ENCODE assay signal across 1 cellular context in genomic region chr10:68878463-68878862, GRCh38.
TF ChIP-seq lines count a peak whose summit lies in the region.

No MANE protein-coding gene starts in this region.

TF ChIP-seq in GM23338, 12 proteins besides CTCF, POLR2A, EP300 and RAD21 (continued from another document):
- TF ChIP-seq ZNF462 (CRISPR knock-in tag; IDR thresholded peaks at IDR 0.05) (no peak), POLR2AphosphoS5 (IDR thresholded peaks at IDR 0.05; ENCODE audit: low read depth) (no peak), ETS1 (IDR thresholded peaks at IDR 0.05) (no peak), CREB1 (CRISPR knock-in tag; IDR thresholded peaks at IDR 0.05; ENCODE audit: low read depth) (no peak), NANOG (IDR thresholded peaks at IDR 0.05; ENCODE audit: borderline replicate concordance) (no peak), ZNF331 (CRISPR knock-in tag; IDR thresholded peaks at IDR 0.05; ENCODE audit: low read depth) (no peak), EZH2 (IDR thresholded peaks at IDR 0.05; ENCODE audit: low read depth, unreplicated experiment) (no peak), STAT1 (IDR thresholded peaks at IDR 0.05; ENCODE audit: unreplicated experiment) (no peak), EZH2phosphoT487 (IDR thresholded peaks at IDR 0.05; ENCODE audit: unreplicated experiment) (no peak), ZNF114 (CRISPR knock-in tag; IDR thresholded peaks at IDR 0.05) (no peak)
